26 cellular contexts compared by ENCODE assay signal in the genomic region with DNA sequence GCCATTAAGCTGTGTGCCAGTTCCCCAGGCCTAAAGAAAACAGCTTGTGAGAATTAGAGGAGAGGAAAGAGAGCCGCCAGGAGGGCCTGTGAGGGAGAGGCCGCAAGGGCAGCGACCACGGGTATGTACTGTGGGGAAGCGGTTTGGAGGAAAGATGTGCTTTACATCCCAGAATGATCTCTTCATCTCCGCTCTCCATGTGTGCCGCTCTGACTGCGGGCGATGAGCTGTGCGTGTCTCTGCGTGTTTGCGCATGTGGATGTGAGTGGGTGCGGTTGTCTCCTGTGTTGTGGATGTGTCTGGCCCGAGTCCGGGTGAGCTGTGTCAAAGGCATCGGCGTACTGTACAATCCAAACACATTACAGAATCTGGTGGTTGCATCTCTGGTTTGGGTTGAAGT.
DNase-seq lines count a peak whose midpoint lies in the region; ATAC-seq and TF ChIP-seq lines count a peak whose summit lies in the region.
"Had no signal": no experiment of that assay in that cellular context is flagged by ENCODE, and none has a peak within 500 bp of the region (broad histone marks: within the 10 kb centered on the region; RNA-seq: fewer than 3 reads in every experiment).

No MANE protein-coding gene starts in this region.

- no peaks in the 10 kb centered on the region for H3K27me3 ChIP-seq in right cardiac atrium (ENCODE audit: control insufficient read depth, insufficient read depth)
- H3K27me3 ChIP-seq: heart left ventricle had no signal

- H3K9me3 Mint-ChIP-seq in endothelial cell (ENCODE audit: unreplicated experiment), result no peaks in the 10 kb centered on the region
- no peaks in the 10 kb centered on the region for H3K9me3 Mint-ChIP-seq in nephron progenitor cell
- H3K9me3 Mint-ChIP-seq in Calu3 (ENCODE audit: low read depth, unreplicated experiment), result no peaks in the 10 kb centered on the region
- H3K9me3 Mint-ChIP-seq: activated naive CD8-positive, alpha-beta T cell treated with anti-CD3 and anti-CD28 coated beads, Interleukin-2, amount 50 U/mL, for 24 hours; activated T-helper 2 cell treated with anti-CD3 and anti-CD28 coated beads, Interferon-gamma antibody, Interleukin-2, Interleukin-4, amounts not matched to agents 10 μg/mL and 5 μg/mL and 100 μg/mL, durations not matched to agents 14 hours and 24 hours and 36 hours; effector memory CD8-positive, alpha-beta T cell; nephron; stimulated activated naive B cell treated with anti-CD40 and anti-IgM and Interleukin-4, amounts not matched to agents 10 μg/mL and 1 μg/mL and 100 μg/mL, for 72 hours had no signal

- H3K9me3 ChIP-seq in right cardiac atrium (ENCODE audit: control insufficient read depth, low read length), result no peaks in the 10 kb centered on the region
- H3K9me3 ChIP-seq: thoracic aorta had no signal

- ATAC-seq in left ventricle myocardium superior, result no peak
- ATAC-seq in right cardiac atrium, result no peak
- ATAC-seq: activated naive CD8-positive, alpha-beta T cell treated with anti-CD3 and anti-CD28 coated beads, Interleukin-2, amount 50 U/mL, for 24 hours; effector memory CD8-positive, alpha-beta T cell; left colon; stimulated activated naive B cell treated with anti-CD40 and anti-IgM and Interleukin-4, amounts not matched to agents 10 μg/mL and 1 μg/mL and 100 μg/mL, for 72 hours had no signal

- WGBS in right cardiac atrium, result 92% methylated on average over 17 of the region's 17 CpGs

- intact Hi-C loops in left ventricle myocardium superior (cut with micrococcal nuclease), result no loop called here
- intact Hi-C loops in right cardiac atrium (cut with DNase I), result loop anchor here in 1 of 4 donors (10.0 kb wide), 1 partner anchor 1058 kb away; no protein-coding TSS in a partner anchor
- intact Hi-C loops in Calu3 (cut with micrococcal nuclease; ENCODE audit: unreplicated experiment), result no loop called here

- H3K4me3 Mint-ChIP-seq in endothelial cell (ENCODE audit: unreplicated experiment) (peak overlapping the region; percentile 80), nephron progenitor cell (no peak overlapping the region), Calu3 (ENCODE audit: low read depth, unreplicated experiment) (no peak overlapping the region)
- H3K4me3 Mint-ChIP-seq: activated naive CD8-positive, alpha-beta T cell treated with anti-CD3 and anti-CD28 coated beads, Interleukin-2, amount 50 U/mL, for 24 hours; brain; effector memory CD8-positive, alpha-beta T cell; nephron; stimulated activated naive B cell treated with anti-CD40 and anti-IgM and Interleukin-4, amounts not matched to agents 10 μg/mL and 1 μg/mL and 100 μg/mL, for 72 hours had no signal

- BruUV-seq in Calu3 (replicated peaks; lab: Mats Ljungman, UMichigan), result no TSS peak

- no peak overlapping the region for H3K4me3 ChIP-seq in right cardiac atrium (ENCODE audit: low read length)
- H3K4me3 ChIP-seq: heart left ventricle, thoracic aorta had no signal

- DNase-seq in left ventricle myocardium superior (peak; percentile 16), right cardiac atrium (no peak), endothelial cell (ENCODE audit: low spot score) (no peak), nephron progenitor cell (no peak), NCI-H2107 (lab: John Stamatoyannopoulos, UW) (no peak), DMS153 treated with DMSO at 0.1 percent for 48 hours (lab: John Stamatoyannopoulos, UW; ENCODE audit: unreplicated experiment) (no peak), germinal center (ENCODE audit: low spot score) (no peak), Calu3 (no peak)
- DNase-seq: activated CD4-positive, alpha-beta T cell treated with anti-CD3 and anti-CD28 coated beads, Interleukin-2, amount 50 U/mL, for 1 hour; activated naive CD8-positive, alpha-beta T cell treated with anti-CD3 and anti-CD28 coated beads, Interleukin-2, amount 50 U/mL, for 24 hours; C1 segment of cervical spinal cord; effector memory CD8-positive, alpha-beta T cell; H7; heart left ventricle; KBM-7; left colon; NCI-H146; NCI-H526; small intestine; stimulated activated naive B cell treated with anti-CD40 and anti-IgM and Interleukin-4, amounts not matched to agents 10 μg/mL and 1 μg/mL and 100 μg/mL, for 72 hours; T-helper 2 cell; WERI-Rb-1 had no signal

- peaks cover 7% of the 10 kb centered on the region for H3K4me1 Mint-ChIP-seq in endothelial cell (ENCODE audit: unreplicated experiment)
- H3K4me1 Mint-ChIP-seq in nephron progenitor cell, result peaks cover 10% of the 10 kb centered on the region
- H3K4me1 Mint-ChIP-seq in Calu3 (ENCODE audit: low read depth, unreplicated experiment), result no peaks in the 10 kb centered on the region
- H3K4me1 Mint-ChIP-seq: activated naive CD8-positive, alpha-beta T cell treated with anti-CD3 and anti-CD28 coated beads, Interleukin-2, amount 50 U/mL, for 24 hours; brain; nephron had no signal

- H3K36me3 Mint-ChIP-seq in endothelial cell (ENCODE audit: low read depth, unreplicated experiment), result peaks cover 74% of the 10 kb centered on the region
- no peaks in the 10 kb centered on the region for H3K36me3 Mint-ChIP-seq in nephron progenitor cell (ENCODE audit: low read depth)
- no peaks in the 10 kb centered on the region for H3K36me3 Mint-ChIP-seq in Calu3 (ENCODE audit: insufficient read depth, unreplicated experiment)
- H3K36me3 Mint-ChIP-seq: brain; stimulated activated naive B cell treated with anti-CD40 and anti-IgM and Interleukin-4, amounts not matched to agents 10 μg/mL and 1 μg/mL and 100 μg/mL, for 72 hours had no signal

- H3K27ac ChIP-seq in right cardiac atrium (ENCODE audit: low read length), result no peak overlapping the region
- H3K27ac ChIP-seq: heart left ventricle, thoracic aorta, WERI-Rb-1 had no signal

- H3K27ac Mint-ChIP-seq in endothelial cell (ENCODE audit: unreplicated experiment) (peak overlapping the region; percentile 73), nephron progenitor cell (peak overlapping the region; percentile 85), Calu3 (ENCODE audit: unreplicated experiment) (no peak overlapping the region)
- H3K27ac Mint-ChIP-seq: activated naive CD8-positive, alpha-beta T cell treated with anti-CD3 and anti-CD28 coated beads, Interleukin-2, amount 50 U/mL, for 24 hours; activated T-helper 2 cell treated with anti-CD3 and anti-CD28 coated beads, Interferon-gamma antibody, Interleukin-2, Interleukin-4, amounts not matched to agents 10 μg/mL and 5 μg/mL and 100 μg/mL, durations not matched to agents 14 hours and 24 hours and 36 hours; brain; effector memory CD8-positive, alpha-beta T cell; nephron; stimulated activated naive B cell treated with anti-CD40 and anti-IgM and Interleukin-4, amounts not matched to agents 10 μg/mL and 1 μg/mL and 100 μg/mL, for 72 hours had no signal

- H3K4me1 ChIP-seq in right cardiac atrium (ENCODE audit: control insufficient read depth, insufficient read depth, low read length), result no peaks in the 10 kb centered on the region
- H3K4me1 ChIP-seq: heart left ventricle had no signal

- CTCF ChIA-PET in Calu3 (lab: Charles Lee), result no interaction called here

- no peak for TF ChIP-seq CTCF in endothelial cell (IDR thresholded peaks at IDR 0.05; ENCODE audit: unreplicated experiment)
- no peak for TF ChIP-seq CTCF in nephron progenitor cell (IDR thresholded peaks at IDR 0.05)
- TF ChIP-seq CTCF in Calu3 (IDR thresholded peaks at IDR 0.05; ENCODE audit: unreplicated experiment), result no peak

- H3K27me3 Mint-ChIP-seq in endothelial cell (ENCODE audit: unreplicated experiment) (peaks cover 8% of the 10 kb centered on the region), nephron progenitor cell (ENCODE audit: low read depth, poor library complexity) (peaks cover 11% of the 10 kb centered on the region), Calu3 (ENCODE audit: unreplicated experiment) (peaks cover 13% of the 10 kb centered on the region)
